18 cellular contexts compared by ENCODE assay signal in the genomic region with DNA sequence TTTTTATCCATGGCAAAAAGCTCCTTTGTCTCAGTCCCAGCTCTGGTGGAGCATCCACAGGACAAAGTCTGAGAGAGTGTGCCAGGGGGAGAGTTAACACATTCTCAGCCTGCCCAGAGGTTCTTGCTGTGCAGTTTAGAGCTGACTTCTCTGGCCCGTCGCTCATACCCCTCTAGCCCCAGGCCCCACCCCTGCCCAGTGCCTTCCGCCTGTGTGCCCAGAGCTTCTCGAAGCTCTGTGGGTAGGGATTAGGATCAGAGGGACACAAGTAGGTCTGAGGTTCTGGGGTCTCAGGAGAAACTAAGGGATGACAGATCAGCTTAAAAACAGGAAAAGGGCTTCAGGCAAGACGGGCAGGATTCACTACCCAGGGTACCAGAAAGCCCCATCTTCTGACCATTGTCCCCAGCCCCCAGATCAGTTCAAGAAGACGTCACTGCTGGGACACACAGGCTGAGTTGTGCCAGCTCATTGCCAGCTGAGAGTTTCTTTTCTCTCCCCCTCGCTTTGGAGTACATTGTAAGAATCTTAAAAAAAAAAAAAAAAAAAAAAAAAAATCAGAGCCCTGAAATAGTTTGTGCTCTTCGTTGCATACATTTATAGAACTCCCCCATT.
A peak's percentile ranks its signal among the peaks of the same experiment; 100 is the strongest.
DNase-seq lines count a peak whose midpoint lies in the region; ATAC-seq and TF ChIP-seq lines count a peak whose summit lies in the region.
"Had no signal": no experiment of that assay in that cellular context is flagged by ENCODE, and none has a peak within 500 bp of the region (broad histone marks: within the 10 kb centered on the region; RNA-seq: fewer than 3 reads in every experiment).

No MANE protein-coding gene starts in this region.

- DNase-seq in cardiac septum (ENCODE audit: low spot score): peak; percentile 49
- no peak for DNase-seq in left ventricle myocardium superior
- peak; percentile 82 for DNase-seq in Karpas-422
- DNase-seq in fibroblast of lung (ENCODE audit: low read depth in 2 of 2): no peak
- DNase-seq in EL: no peak
- no peak for DNase-seq in glomerular visceral epithelial cell (ENCODE audit: extremely low spot score)
- DNase-seq: activated CD4-positive, alpha-beta T cell treated with anti-CD3 and anti-CD28 coated beads for 48 hours; activated CD8-positive, alpha-beta memory T cell treated with anti-CD3 and anti-CD28 coated beads, Interleukin-2, amount 10 ng/mL, durations not matched to agents 7 days and 5 days; CD4-positive, alpha-beta memory T cell; DMS153; GM23248; MG63; NCI-H1436; NCI-H524 treated with DMSO at 0.1 percent for 48 hours had no signal

- peak overlapping the region; percentile 75 for H3K9ac ChIP-seq in Karpas-422 (ENCODE audit: low read length)
- H3K9ac ChIP-seq in fibroblast of lung (ENCODE audit: insufficient read depth, low read length): no peak overlapping the region
- peak overlapping the region; percentile 48 to 76 (median 54) for H3K9ac ChIP-seq in skeletal muscle tissue (ENCODE audit: low read depth in 1 of 3, low read length in 3 of 3)
- H3K9ac ChIP-seq: GM23248 had no signal

- no peaks in the 10 kb centered on the region for H4K20me1 ChIP-seq in Karpas-422 (ENCODE audit: insufficient read depth, low read depth, low read length)
- no peaks in the 10 kb centered on the region for H4K20me1 ChIP-seq in fibroblast of lung (ENCODE audit: control insufficient read depth, extremely low read depth, insufficient read depth, low read length)

- H3K9me3 ChIP-seq in Karpas-422 (ENCODE audit: low read length) (no peaks in the 10 kb centered on the region), fibroblast of lung (ENCODE audit: control insufficient read depth, insufficient read depth, low read depth, low read length) (no peaks in the 10 kb centered on the region), skeletal muscle tissue (ENCODE audit: control insufficient read depth in 3 of 3, low read length in 3 of 3) (no peaks in the 10 kb centered on the region)
- H3K9me3 ChIP-seq: MG63, ovary had no signal

- intact Hi-C loops in cardiac septum (cut with DNase I): no loop called here
- intact Hi-C loops in left ventricle myocardium superior (cut with micrococcal nuclease): loop anchor here (2.0 kb wide), 1 partner anchor 213 kb away; no protein-coding TSS in a partner anchor

- H3K36me3 ChIP-seq in Karpas-422 (ENCODE audit: insufficient read depth, low read length) (peaks cover 65% of the 10 kb centered on the region), fibroblast of lung (ENCODE audit: control insufficient read depth, insufficient read depth, low read length) (peaks cover 15% of the 10 kb centered on the region), skeletal muscle tissue (ENCODE audit: control insufficient read depth in 3 of 3, insufficient read depth in 3 of 3, low read length in 3 of 3) (peaks cover 19 to 41% (median 20%) of the 10 kb centered on the region in 3 donors)
- H3K36me3 ChIP-seq: ovary had no signal

- H3K79me2 ChIP-seq in Karpas-422 (ENCODE audit: low read length): peaks cover 24% of the 10 kb centered on the region
- peaks cover 5% of the 10 kb centered on the region for H3K79me2 ChIP-seq in fibroblast of lung (ENCODE audit: control insufficient read depth, insufficient read depth, low read length)

- H3K27ac ChIP-seq in Karpas-422 (ENCODE audit: low read length): peak overlapping the region; percentile 97
- peak overlapping the region; percentile 68 for H3K27ac ChIP-seq in fibroblast of lung (ENCODE audit: insufficient read depth, low read length)
- H3K27ac ChIP-seq in skeletal muscle tissue (ENCODE audit: low read depth, low read length): peak overlapping the region; percentile 95
- H3K27ac ChIP-seq: ovary had no signal

- H3K27me3 ChIP-seq in Karpas-422 (ENCODE audit: low read length): no peaks in the 10 kb centered on the region
- H3K27me3 ChIP-seq in fibroblast of lung (ENCODE audit: control insufficient read depth, insufficient read depth, low read length): no peaks in the 10 kb centered on the region
- no peaks in the 10 kb centered on the region for H3K27me3 ChIP-seq in skeletal muscle tissue (ENCODE audit: control insufficient read depth in 3 of 3, insufficient read depth in 3 of 3, low read length in 3 of 3)
- H3K27me3 ChIP-seq: MG63, ovary had no signal

- no peak for ATAC-seq in left ventricle myocardium superior
- ATAC-seq in HG03457 (IDR thresholded peaks at IDR 0.05; ENCODE audit: unreplicated experiment): no peak
- ATAC-seq: activated CD8-positive, alpha-beta memory T cell treated with anti-CD3 and anti-CD28 coated beads, Interleukin-2, amount 10 ng/mL, durations not matched to agents 7 days and 5 days; stimulated activated effector memory CD8-positive, alpha-beta T cell treated with anti-CD3 and anti-CD28 coated beads, Interleukin-12 subunit alpha, Interleukin-12 subunit beta, amount 100 ng/mL, for 72 hours had no signal

- H3K4me3 ChIP-seq in Karpas-422 (ENCODE audit: low read length) (peak overlapping the region; percentile 54), fibroblast of lung (replicated peaks in 1 of 4; ENCODE audit: control extremely low read depth in 1 of 4, insufficient read depth in 1 of 4, low read depth in 3 of 4, low read length in 4 of 4) (no peak overlapping the region), skeletal muscle tissue (ENCODE audit: low read length in 3 of 3) (no peak overlapping the region)
- H3K4me3 ChIP-seq: GM23248, MG63, ovary had no signal

- H3K4me2 ChIP-seq in Karpas-422 (ENCODE audit: low read depth, low read length, poor library complexity, severe bottlenecking) (peak overlapping the region; percentile 75), fibroblast of lung (ENCODE audit: extremely low read depth, insufficient read depth, low read length) (no peak overlapping the region)

- peaks cover 100% of the 10 kb centered on the region for H3K4me1 ChIP-seq in Karpas-422 (ENCODE audit: low read length)
- peaks cover 48% of the 10 kb centered on the region for H3K4me1 ChIP-seq in fibroblast of lung (ENCODE audit: control insufficient read depth, extremely low read depth, insufficient read depth, low read length)
- peaks cover 78 to 81% (median 78%) of the 10 kb centered on the region in 3 donors for H3K4me1 ChIP-seq in skeletal muscle tissue (ENCODE audit: control insufficient read depth in 3 of 3, insufficient read depth in 3 of 3, low read length in 3 of 3)

- no peak for TF ChIP-seq CTCF in fibroblast of lung (conservative IDR thresholded peaks at IDR 0.05 in 1 of 2, IDR thresholded peaks at IDR 0.05 in 1 of 2; ENCODE audit: low read depth in 1 of 2, low read length in 2 of 2)

- H2AFZ ChIP-seq in Karpas-422 (ENCODE audit: low read length) (no peak overlapping the region), fibroblast of lung (ENCODE audit: low read length) (no peak overlapping the region)
- H2AFZ ChIP-seq: GM23248 had no signal

- H3K9me2 ChIP-seq in Karpas-422 (replicated peaks; ENCODE audit: insufficient read depth, low read length): no peaks in the 10 kb centered on the region

Comparison
In these comparisons a context has a peak if more than half of its experiments do, and no peak if none do; other contexts are left out.
1. DNase-seq: peak in cardiac septum (single experiment) and Karpas-422 (single experiment); none in left ventricle myocardium superior (single experiment), fibroblast of lung (0 of 2), EL (single experiment) and glomerular visceral epithelial cell (single experiment).
2. Peak in every context shown above with its lines, with median percentiles within 50 percentile points of each other: H3K27ac ChIP-seq.